Comparison of ENCODE assay signal across 22 cellular contexts in the genomic region with DNA sequence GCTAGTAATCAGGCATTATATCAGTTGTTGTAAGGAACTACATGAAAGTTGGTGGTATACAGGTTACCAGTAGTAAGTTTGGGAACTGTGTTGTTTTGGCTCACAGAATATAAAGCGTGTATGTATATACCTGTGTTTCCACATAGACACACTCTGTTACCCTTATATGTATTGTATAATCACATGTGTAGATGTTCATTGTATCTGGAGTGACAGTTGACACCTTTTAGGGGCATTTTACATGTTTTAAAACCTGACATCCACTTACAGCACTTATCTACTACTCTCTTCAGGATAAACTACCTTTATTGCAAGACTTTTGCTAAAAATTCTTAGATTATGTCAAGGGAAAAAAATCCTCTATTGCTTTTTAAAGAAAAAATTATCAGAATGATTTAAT.
"Had no signal": no experiment of that assay in that cellular context is flagged by ENCODE, and none has a peak within 500 bp of the region (broad histone marks: within the 10 kb centered on the region; RNA-seq: fewer than 3 reads in every experiment).

No MANE protein-coding gene starts in this region.

- H3K4me1 ChIP-seq: prostate gland, right lobe of liver, sigmoid colon, tibial artery, transverse colon, upper lobe of right lung, uterus had no signal

- ATAC-seq: naive thymus-derived CD4-positive, alpha-beta T cell; natural killer cell; pancreas; right lobe of liver; stimulated activated effector memory CD8-positive, alpha-beta T cell treated with anti-CD3 and anti-CD28 coated beads, Interleukin-12 subunit alpha, Interleukin-12 subunit beta, amount 100 ng/mL, for 72 hours; stimulated activated naive B cell treated with anti-CD40 and anti-IgM and Interleukin-4, amounts not matched to agents 10 μg/mL and 1 μg/mL and 100 μg/mL, for 72 hours; upper lobe of right lung had no signal

- H3K36me3 ChIP-seq: neutrophil, pancreas, prostate gland, right lobe of liver, sigmoid colon, stomach, tibial artery, transverse colon, upper lobe of right lung, uterus had no signal

- DNase-seq: naive thymus-derived CD4-positive, alpha-beta T cell; natural killer cell; pancreas; retina; right cardiac atrium; right lobe of liver; sigmoid colon; small intestine; stimulated activated CD4-positive, alpha-beta T cell treated with anti-CD3 and anti-CD28 coated beads, Interleukin-15, amount 100 ng/mL, for 24 hours; stimulated activated CD4-positive, alpha-beta T cell treated with anti-CD3 and anti-CD28 coated beads, Interleukin-2, amount 100 ng/mL, for 24 hours; stimulated activated CD4-positive, alpha-beta T cell treated with anti-CD3 and anti-CD28 coated beads, Interleukin-2, amount 100 ng/mL, for 48 hours; stimulated activated CD4-positive, alpha-beta T cell treated with anti-CD3 and anti-CD28 coated beads, Interleukin-4, amount 100 ng/mL, for 24 hours; stimulated activated naive B cell treated with anti-CD40 and anti-IgM and Interleukin-4, amounts not matched to agents 10 μg/mL and 1 μg/mL and 100 μg/mL, for 72 hours; stimulated activated naive CD4-positive, alpha-beta T cell treated with Interleukin-2 at 50 U/mL for 16 hours; stomach; tibial artery; transverse colon; upper lobe of right lung; uterus had no signal

- H3K27me3 ChIP-seq: neutrophil, pancreas, right lobe of liver, sigmoid colon, stomach, tibial artery, transverse colon, upper lobe of right lung, uterus had no signal

- H3K4me3 ChIP-seq: pancreas, prostate gland, right lobe of liver, sigmoid colon, stomach, tibial artery, transverse colon, upper lobe of right lung, uterus had no signal

- H3K9me3 ChIP-seq: neutrophil, prostate gland, right lobe of liver, sigmoid colon, stomach, tibial artery, transverse colon, upper lobe of right lung, uterus had no signal

- H3K27ac ChIP-seq: neutrophil, pancreas, prostate gland, right lobe of liver, sigmoid colon, tibial artery, transverse colon, upper lobe of right lung had no signal
